29 cellular contexts compared by ENCODE assay signal in the genomic region with DNA sequence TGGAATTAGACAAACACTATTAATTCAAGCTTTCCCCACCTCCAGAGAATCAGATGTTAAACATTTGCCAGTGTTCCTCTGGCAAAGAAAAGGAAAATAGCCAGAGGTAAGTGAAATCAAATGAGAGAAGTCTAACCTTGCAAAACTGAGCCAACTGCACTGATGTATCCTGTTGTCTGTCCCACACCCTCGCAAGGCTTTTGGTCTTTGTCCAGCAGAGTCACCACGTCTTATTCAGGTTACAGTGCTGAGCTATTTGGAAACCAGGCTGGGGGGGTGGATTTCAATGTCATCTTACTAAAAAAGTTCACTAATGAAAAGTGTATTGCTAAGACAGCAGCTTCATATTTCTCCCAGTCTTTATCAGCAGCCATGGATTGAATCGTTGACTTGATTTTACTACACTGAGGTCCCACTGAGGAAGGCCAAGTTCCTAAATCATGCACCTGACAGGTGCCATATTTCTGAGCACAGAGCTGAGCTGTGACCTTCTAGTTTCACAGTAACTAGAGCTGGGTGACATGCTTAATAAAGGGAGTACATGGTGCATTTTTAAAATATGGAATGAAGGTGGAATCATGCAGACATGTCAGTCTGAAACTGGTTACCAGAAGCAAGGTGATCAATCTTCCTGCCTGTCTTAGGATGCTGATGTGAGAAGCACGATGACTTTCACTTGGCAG.
"Had no signal": no experiment of that assay in that cellular context is flagged by ENCODE, and none has a peak within 500 bp of the region (broad histone marks: within the 10 kb centered on the region; RNA-seq: fewer than 3 reads in every experiment).

No MANE protein-coding gene starts in this region.

- H3K27ac Mint-ChIP-seq: activated B cell treated with CpG ODN at 0.5 μM for 24 hours; activated CD4-positive, alpha-beta T cell treated with anti-CD3 and anti-CD28 coated beads, Interleukin-2, amount 10 ng/mL, durations not matched to agents 24 days and 14 days; activated CD8-positive, alpha-beta memory T cell treated with anti-CD3 and anti-CD28 coated beads, Interleukin-2, amount 10 ng/mL, durations not matched to agents 7 days and 5 days; activated naive CD4-positive, alpha-beta T cell treated with anti-CD3 and anti-CD28 coated beads, Interleukin-2, amount 50 U/mL, for 72 hours; activated naive CD8-positive, alpha-beta T cell treated with anti-CD3 and anti-CD28 coated beads, Interleukin-2, amount 50 U/mL, for 24 hours; activated T-cell treated with anti-CD3 and anti-CD28 coated beads, Interleukin-2, amount 50 U/mL, for 24 hours; activated T-helper 1 cell treated with anti-CD3 and anti-CD28 coated beads, Interleukin-12 subunit alpha, Interleukin-12 subunit beta, Interleukin-2, Interleukin-4 antibody, amounts not matched to agents 30 ng/mL and 10 ng/mL and 1 ng/mL, durations not matched to agents 14 hours and 24 hours and 36 hours; T-helper 1 cell treated with Interleukin-12 subunit alpha and Interleukin-12 subunit beta and Interleukin-4 antibody, amounts not matched to agents 30 μg/mL and 1 μg/mL, for 36 hours had no signal

- H3K4me3 Mint-ChIP-seq: activated B cell treated with CpG ODN at 0.5 μM for 24 hours; activated CD4-positive, alpha-beta T cell treated with anti-CD3 and anti-CD28 coated beads, Interleukin-2, amount 10 ng/mL, durations not matched to agents 24 days and 14 days; activated CD8-positive, alpha-beta memory T cell treated with anti-CD3 and anti-CD28 coated beads, Interleukin-2, amount 10 ng/mL, durations not matched to agents 7 days and 5 days; activated naive CD8-positive, alpha-beta T cell treated with anti-CD3 and anti-CD28 coated beads, Interleukin-2, amount 50 U/mL, for 24 hours; activated T-cell treated with anti-CD3 and anti-CD28 coated beads, Interleukin-2, amount 50 U/mL, for 24 hours; activated T-helper 1 cell treated with anti-CD3 and anti-CD28 coated beads, Interleukin-12 subunit alpha, Interleukin-12 subunit beta, Interleukin-2, Interleukin-4 antibody, amounts not matched to agents 30 ng/mL and 10 ng/mL and 1 ng/mL, durations not matched to agents 14 hours and 24 hours and 36 hours; T-helper 1 cell treated with Interleukin-12 subunit alpha and Interleukin-12 subunit beta and Interleukin-4 antibody, amounts not matched to agents 30 μg/mL and 1 μg/mL, for 36 hours had no signal

- DNase-seq: activated B cell treated with CpG ODN at 0.5 μM for 24 hours; activated CD4-positive, alpha-beta T cell treated with anti-CD3 and anti-CD28 coated beads for 1 hour; activated CD4-positive, alpha-beta T cell treated with anti-CD3 and anti-CD28 coated beads, Interleukin-2, amount 10 ng/mL, durations not matched to agents 24 days and 14 days; activated CD4-positive, alpha-beta T cell treated with anti-CD3 and anti-CD28 coated beads, Interleukin-2, amount 50 U/mL, for 48 hours; activated CD8-positive, alpha-beta memory T cell treated with anti-CD3 and anti-CD28 coated beads, Interleukin-2, amount 10 ng/mL, durations not matched to agents 7 days and 5 days; activated effector memory CD4-positive, alpha-beta T cell treated with Interleukin-2 at 50 U/mL for 16 hours; activated naive CD4-positive, alpha-beta T cell treated with Interleukin-2 at 50 U/mL for 16 hours; activated naive CD8-positive, alpha-beta T cell treated with anti-CD3 and anti-CD28 coated beads, Interleukin-2, amount 50 U/mL, for 24 hours; activated T-cell treated with anti-CD3 and anti-CD28 coated beads, Interleukin-2, amount 50 U/mL, for 24 hours; amniotic stem cell; brain microvascular endothelial cell; Kasumi-1; NCI-H1048; NCI-H146; NCI-H1930; NCI-H345; NCI-H510A; NCI-H526 treated with DMSO at 0.1 percent for 48 hours; NCI-H82; NK-92 treated with Interleukin-12 subunit alpha and Interleukin-12 subunit beta, amount 100 ng/mL, for 24 hours; OCI-M1; SHP77; T-helper 9 cell had no signal

- H3K36me3 Mint-ChIP-seq: activated naive CD4-positive, alpha-beta T cell treated with anti-CD3 and anti-CD28 coated beads, Interleukin-2, amount 50 U/mL, for 72 hours had no signal

- H3K36me3 ChIP-seq: brain microvascular endothelial cell, cardiac muscle cell, SJSA1 had no signal

- H3K27me3 Mint-ChIP-seq: activated CD4-positive, alpha-beta T cell treated with anti-CD3 and anti-CD28 coated beads, Interleukin-2, amount 10 ng/mL, durations not matched to agents 24 days and 14 days; activated CD8-positive, alpha-beta memory T cell treated with anti-CD3 and anti-CD28 coated beads, Interleukin-2, amount 10 ng/mL, durations not matched to agents 7 days and 5 days; activated naive CD8-positive, alpha-beta T cell treated with anti-CD3 and anti-CD28 coated beads, Interleukin-2, amount 50 U/mL, for 24 hours had no signal

- H3K27ac ChIP-seq: brain microvascular endothelial cell, cardiac muscle cell, SJSA1 had no signal

- H3K4me3 ChIP-seq: cardiac muscle cell, K562, SJSA1 had no signal

- H3K27me3 ChIP-seq: brain microvascular endothelial cell, cardiac muscle cell, SJSA1 had no signal

- H3K4me1 Mint-ChIP-seq: activated B cell treated with CpG ODN at 0.5 μM for 24 hours; activated naive CD8-positive, alpha-beta T cell treated with anti-CD3 and anti-CD28 coated beads, Interleukin-2, amount 50 U/mL, for 24 hours had no signal

- H3K9me3 Mint-ChIP-seq: activated naive CD8-positive, alpha-beta T cell treated with anti-CD3 and anti-CD28 coated beads, Interleukin-2, amount 50 U/mL, for 24 hours; activated T-cell treated with anti-CD3 and anti-CD28 coated beads, Interleukin-2, amount 50 U/mL, for 24 hours; activated T-helper 1 cell treated with anti-CD3 and anti-CD28 coated beads, Interleukin-12 subunit alpha, Interleukin-12 subunit beta, Interleukin-2, Interleukin-4 antibody, amounts not matched to agents 30 ng/mL and 10 ng/mL and 1 ng/mL, durations not matched to agents 14 hours and 24 hours and 36 hours; T-helper 1 cell treated with Interleukin-12 subunit alpha and Interleukin-12 subunit beta and Interleukin-4 antibody, amounts not matched to agents 30 μg/mL and 1 μg/mL, for 36 hours had no signal
